In genomic region chr12:27331299-27331926, GRCh38 we compare ENCODE assay signal across 9 cellular contexts. TPM values are rescaled to one million over a fixed set of nuclear protein-coding genes. Genes with fewer than 3 reads are reported as not detected.
DNase-seq lines count a peak whose midpoint lies in the region; ATAC-seq and TF ChIP-seq lines count a peak whose summit lies in the region.
"Had no signal": no experiment of that assay in that cellular context is flagged by ENCODE, and none has a peak within 500 bp of the region (broad histone marks: within the 10 kb centered on the region; RNA-seq: fewer than 3 reads in every experiment).

No MANE protein-coding gene starts in this region.

- peak overlapping the region; percentile 92 for H3K4me3 Mint-ChIP-seq in activated T-helper 1 cell treated with anti-CD3 and anti-CD28 coated beads, Interleukin-12 subunit alpha, Interleukin-12 subunit beta, Interleukin-2, Interleukin-4 antibody, amounts not matched to agents 30 ng/mL and 10 ng/mL and 1 ng/mL, durations not matched to agents 14 hours and 24 hours and 36 hours

- H3K27me3 ChIP-seq in vagina, result no peaks in the 10 kb centered on the region

- H3K27ac Mint-ChIP-seq in activated T-helper 1 cell treated with anti-CD3 and anti-CD28 coated beads, Interleukin-12 subunit alpha, Interleukin-12 subunit beta, Interleukin-2, Interleukin-4 antibody, amounts not matched to agents 30 ng/mL and 10 ng/mL and 1 ng/mL, durations not matched to agents 14 hours and 24 hours and 36 hours, result peak overlapping the region; percentile 90
- H3K27ac Mint-ChIP-seq: memory B cell had no signal

- no peaks in the 10 kb centered on the region for H3K27me3 Mint-ChIP-seq in activated T-helper 1 cell treated with anti-CD3 and anti-CD28 coated beads, Interleukin-12 subunit alpha, Interleukin-12 subunit beta, Interleukin-2, Interleukin-4 antibody, amounts not matched to agents 30 ng/mL and 10 ng/mL and 1 ng/mL, durations not matched to agents 14 hours and 24 hours and 36 hours (ENCODE audit: insufficient read depth)

- peaks cover 22% of the 10 kb centered on the region for H3K4me1 ChIP-seq in vagina

- peak; percentile 45 for DNase-seq in COLO829 (ENCODE audit: low spot score)
- DNase-seq in HS-27A (ENCODE audit: low read depth), result peak; percentile 82
- DNase-seq in activated T-helper 1 cell treated with anti-CD3 and anti-CD28 coated beads, Interleukin-12 subunit alpha, Interleukin-12 subunit beta, Interleukin-2, Interleukin-4 antibody, amounts not matched to agents 30 ng/mL and 10 ng/mL and 1 ng/mL, durations not matched to agents 14 hours and 24 hours and 36 hours (ENCODE audit: low spot score), result peak; percentile 46
- peak; percentile 98 for DNase-seq in iris pigment epithelial cell (ENCODE audit: low read depth)
- DNase-seq in vagina (ENCODE audit: extremely low spot score in 2 of 2), result no peak
- DNase-seq in DMS 273 treated with DMSO at 0.1 percent for 48 hours (lab: John Stamatoyannopoulos, UW), result no peak
- DNase-seq in NCI-H1436 treated with DMSO at 0.1 percent for 48 hours (lab: John Stamatoyannopoulos, UW), result no peak

- H3K9me3 Mint-ChIP-seq in activated T-helper 1 cell treated with anti-CD3 and anti-CD28 coated beads, Interleukin-12 subunit alpha, Interleukin-12 subunit beta, Interleukin-2, Interleukin-4 antibody, amounts not matched to agents 30 ng/mL and 10 ng/mL and 1 ng/mL, durations not matched to agents 14 hours and 24 hours and 36 hours, result no peaks in the 10 kb centered on the region
- H3K9me3 Mint-ChIP-seq: memory B cell had no signal

- TF ChIP-seq CTCF in vagina (IDR thresholded peaks at IDR 0.05), result no peak

- H3K36me3 ChIP-seq in vagina, result peaks cover 0 to 10% of the 10 kb centered on the region in 2 donors

- H3K9me3 ChIP-seq in vagina, result no peaks in the 10 kb centered on the region

- intact Hi-C loops in activated T-helper 1 cell treated with anti-CD3 and anti-CD28 coated beads, Interleukin-12 subunit alpha, Interleukin-12 subunit beta, Interleukin-2, Interleukin-4 antibody, amounts not matched to agents 30 ng/mL and 10 ng/mL and 1 ng/mL, durations not matched to agents 14 hours and 24 hours and 36 hours (cut with micrococcal nuclease), result loop anchor here (1.0 to 10.0 kb wide), 12 partner anchors 53 to 1771 kb away; partner anchors contain the start of genes BHLHE41, FGFR1OP2, ITPR2 and MED21
- intact Hi-C loops in vagina (cut with DNase I), result no loop called here

- H3K4me3 ChIP-seq in vagina, result no peak overlapping the region

- H3K27ac ChIP-seq in vagina, result peak overlapping the region; percentile 60

- no peak for TF ChIP-seq POLR2A in vagina (IDR thresholded peaks at IDR 0.05)

- H3K36me3 Mint-ChIP-seq in activated T-helper 1 cell treated with anti-CD3 and anti-CD28 coated beads, Interleukin-12 subunit alpha, Interleukin-12 subunit beta, Interleukin-2, Interleukin-4 antibody, amounts not matched to agents 30 ng/mL and 10 ng/mL and 1 ng/mL, durations not matched to agents 14 hours and 24 hours and 36 hours (ENCODE audit: low read depth), result peaks cover 23% of the 10 kb centered on the region

- peaks cover 60% of the 10 kb centered on the region for H3K4me1 Mint-ChIP-seq in activated T-helper 1 cell treated with anti-CD3 and anti-CD28 coated beads, Interleukin-12 subunit alpha, Interleukin-12 subunit beta, Interleukin-2, Interleukin-4 antibody, amounts not matched to agents 30 ng/mL and 10 ng/mL and 1 ng/mL, durations not matched to agents 14 hours and 24 hours and 36 hours (ENCODE audit: low read depth)

- ATAC-seq in GM19452 (IDR thresholded peaks at IDR 0.05; ENCODE audit: unreplicated experiment), result peak; percentile 36

RNA-seq across cellular contexts. Expression of gene BMAL2, which starts 1.2 kb away (rescaled TPM):
- total RNA-seq in activated T-helper 1 cell treated with anti-CD3 and anti-CD28 coated beads, Interleukin-12 subunit alpha, Interleukin-12 subunit beta, Interleukin-2, Interleukin-4 antibody, amounts not matched to agents 30 ng/mL and 10 ng/mL and 1 ng/mL, durations not matched to agents 14 hours and 24 hours and 36 hours, result 57.2 and 58.0 TPM in 2 replicates
- total RNA-seq in vagina, result 9.8 TPM

Comparison
In these comparisons a context has a peak if more than half of its experiments do, and no peak if none do; other contexts are left out.
1. DNase-seq: peak in COLO829 (single experiment), HS-27A (single experiment), activated T-helper 1 cell treated with anti-CD3 and anti-CD28 coated beads, Interleukin-12 subunit alpha, Interleukin-12 subunit beta, Interleukin-2, Interleukin-4 antibody, amounts not matched to agents 30 ng/mL and 10 ng/mL and 1 ng/mL, durations not matched to agents 14 hours and 24 hours and 36 hours (single experiment) and iris pigment epithelial cell (single experiment); none in vagina (0 of 2), DMS 273 treated with DMSO at 0.1 percent for 48 hours (single experiment) and NCI-H1436 treated with DMSO at 0.1 percent for 48 hours (single experiment).